Comparison of ENCODE assay signal across 8 cellular contexts in genomic region chr12:4857472-4858291, GRCh38. TPM values are rescaled to one million over a fixed set of nuclear protein-coding genes. Genes with fewer than 3 reads are reported as not detected.
DNase-seq lines count a peak whose midpoint lies in the region; ATAC-seq lines count a peak whose summit lies in the region.

No MANE protein-coding gene starts in this region.

- no peak overlapping the region for H3K27ac ChIP-seq in effector memory CD4-positive, alpha-beta T cell (ENCODE audit: insufficient read depth, low read length, poor library complexity, severe bottlenecking)

- POLR2A ChIA-PET in activated CD8-positive, alpha-beta T cell treated with anti-CD3 and anti-CD28 coated beads, Interleukin-2, amount 10 ng/mL, durations not matched to agents 7 days and 5 days (lab: Charles Lee) = no interaction called here

- peak overlapping the region; percentile 47 for H3K4me3 Mint-ChIP-seq in activated CD8-positive, alpha-beta T cell treated with anti-CD3 and anti-CD28 coated beads, Interleukin-2, amount 10 ng/mL, durations not matched to agents 7 days and 5 days
- peak overlapping the region; percentile 76 for H3K4me3 Mint-ChIP-seq in memory B cell

- H3K27me3 Mint-ChIP-seq in activated CD8-positive, alpha-beta T cell treated with anti-CD3 and anti-CD28 coated beads, Interleukin-2, amount 10 ng/mL, durations not matched to agents 7 days and 5 days (ENCODE audit: low read depth) = peaks cover 17% of the 10 kb centered on the region
- H3K27me3 Mint-ChIP-seq in memory B cell = peaks cover 21% of the 10 kb centered on the region

- no peak for DNase-seq in Right ventricle myocardium inferior (ENCODE audit: missing footprints)
- DNase-seq in cardiac septum (ENCODE audit: low spot score) = no peak
- DNase-seq in HPDE6-E6E7 (ENCODE audit: extremely low spot score) = peak; percentile 48
- peak; percentile 88 for DNase-seq in NCI-H82 (lab: John Stamatoyannopoulos, UW)
- DNase-seq in activated CD8-positive, alpha-beta T cell treated with anti-CD3 and anti-CD28 coated beads, Interleukin-2, amount 10 ng/mL, durations not matched to agents 7 days and 5 days = peak; percentile 83
- DNase-seq in effector memory CD4-positive, alpha-beta T cell = peak; percentile 6 to 34 (median 32)
- DNase-seq in memory B cell (ENCODE audit: low spot score in 2 of 2) = peak; percentile 77 to 79
- DNase-seq in stimulated activated CD8-positive, alpha-beta memory T cell treated with anti-CD3 and anti-CD28 coated beads, Interleukin-15, amount 100 ng/mL, for 24 hours (ENCODE audit: low read depth) = peak; percentile 37

- no peaks in the 10 kb centered on the region for H3K9me3 Mint-ChIP-seq in activated CD8-positive, alpha-beta T cell treated with anti-CD3 and anti-CD28 coated beads, Interleukin-2, amount 10 ng/mL, durations not matched to agents 7 days and 5 days (ENCODE audit: insufficient read depth)
- H3K9me3 Mint-ChIP-seq in memory B cell = no peaks in the 10 kb centered on the region

- no peaks in the 10 kb centered on the region for H3K36me3 Mint-ChIP-seq in activated CD8-positive, alpha-beta T cell treated with anti-CD3 and anti-CD28 coated beads, Interleukin-2, amount 10 ng/mL, durations not matched to agents 7 days and 5 days (ENCODE audit: low read depth)
- H3K36me3 Mint-ChIP-seq in memory B cell = no peaks in the 10 kb centered on the region

- H3K4me1 Mint-ChIP-seq in activated CD8-positive, alpha-beta T cell treated with anti-CD3 and anti-CD28 coated beads, Interleukin-2, amount 10 ng/mL, durations not matched to agents 7 days and 5 days (ENCODE audit: low read depth) = peaks cover 21% of the 10 kb centered on the region
- H3K4me1 Mint-ChIP-seq in memory B cell = peaks cover 19% of the 10 kb centered on the region

- no peaks in the 10 kb centered on the region for H3K27me3 ChIP-seq in effector memory CD4-positive, alpha-beta T cell (replicated peaks; ENCODE audit: control insufficient read depth, insufficient read depth, low read length, poor library complexity, severe bottlenecking)

- H3K36me3 ChIP-seq in effector memory CD4-positive, alpha-beta T cell (ENCODE audit: control insufficient read depth, insufficient read depth, low read length) = no peaks in the 10 kb centered on the region

- no peak overlapping the region for H3K27ac Mint-ChIP-seq in activated CD8-positive, alpha-beta T cell treated with anti-CD3 and anti-CD28 coated beads, Interleukin-2, amount 10 ng/mL, durations not matched to agents 7 days and 5 days
- H3K27ac Mint-ChIP-seq in memory B cell = no peak overlapping the region

- peaks cover 12% of the 10 kb centered on the region for H3K4me1 ChIP-seq in effector memory CD4-positive, alpha-beta T cell (ENCODE audit: control insufficient read depth, insufficient read depth, low read length, poor library complexity, severe bottlenecking)

- ATAC-seq in Right ventricle myocardium inferior (peak; percentile 82), memory B cell (ENCODE audit: low read depth) (peak; percentile 89)
- ATAC-seq in activated CD8-positive, alpha-beta T cell treated with anti-CD3 and anti-CD28 coated beads, Interleukin-2, amount 10 ng/mL, durations not matched to agents 7 days and 5 days = peak; percentile 83

- CTCF ChIA-PET in activated CD8-positive, alpha-beta T cell treated with anti-CD3 and anti-CD28 coated beads, Interleukin-2, amount 10 ng/mL, durations not matched to agents 7 days and 5 days (lab: Charles Lee) = interaction anchor here (0.6 to 8.0 kb wide), 43 partner anchors 11 to 351 kb away, joined by 3 to 78 read pairs (median 5); partner anchors contain the start of gene KCNA1

- intact Hi-C loops in Right ventricle myocardium inferior (cut with DNase I) (loop anchor here (5.0 kb wide), 2 partner anchors 225 to 585 kb away; no protein-coding TSS in a partner anchor), cardiac septum (cut with DNase I) (loop anchor here (10.0 kb wide), 1 partner anchor 227 kb away; no protein-coding TSS in a partner anchor)

- H3K4me3 ChIP-seq in effector memory CD4-positive, alpha-beta T cell (ENCODE audit: insufficient read depth, low read depth, low read length, poor library complexity, severe bottlenecking) = no peak overlapping the region

- H3K9me3 ChIP-seq in effector memory CD4-positive, alpha-beta T cell (ENCODE audit: control insufficient read depth, low read length) = no peaks in the 10 kb centered on the region

RNA-seq across cellular contexts. Expression of gene KCNA1, which starts 52.0 kb away (rescaled TPM):
- total RNA-seq in Right ventricle myocardium inferior (not detected), cardiac septum (0.13 TPM)
- not detected for total RNA-seq in activated CD8-positive, alpha-beta T cell treated with anti-CD3 and anti-CD28 coated beads, Interleukin-2, amount 10 ng/mL, durations not matched to agents 7 days and 5 days

Comparison
In these comparisons a context has a peak if more than half of its experiments do, and no peak if none do; other contexts are left out.
1. DNase-seq: peak in HPDE6-E6E7 (single experiment), NCI-H82 (single experiment), activated CD8-positive, alpha-beta T cell treated with anti-CD3 and anti-CD28 coated beads, Interleukin-2, amount 10 ng/mL, durations not matched to agents 7 days and 5 days (single experiment), effector memory CD4-positive, alpha-beta T cell (3 of 3), memory B cell (2 of 2) and stimulated activated CD8-positive, alpha-beta memory T cell treated with anti-CD3 and anti-CD28 coated beads, Interleukin-15, amount 100 ng/mL, for 24 hours (single experiment); none in Right ventricle myocardium inferior (single experiment) and cardiac septum (single experiment).
2. Peak in every context shown above with its lines, with median percentiles within 50 percentile points of each other: ATAC-seq.